ENCODE assay signal across 10 cellular contexts in genomic region chr6:137223370-137224131, GRCh38. TPM values are rescaled to one million over a fixed set of nuclear protein-coding genes. Genes with fewer than 3 reads are reported as not detected.
DNase-seq lines count a peak whose midpoint lies in the region; ATAC-seq, FAIRE-seq and TF ChIP-seq lines count a peak whose summit lies in the region.
"Had no signal": no experiment of that assay in that cellular context is flagged by ENCODE, and none has a peak within 500 bp of the region (broad histone marks: within the 10 kb centered on the region; RNA-seq: fewer than 3 reads in every experiment).

No MANE protein-coding gene starts in this region.

- TF ChIP-seq RAD21 in liver (IDR thresholded peaks at IDR 0.05): no peak

- H3K9ac ChIP-seq in astrocyte (ENCODE audit: low read length) (no peak overlapping the region), liver (ENCODE audit: low read depth in 1 of 2, low read length in 2 of 2) (no peak overlapping the region)

- no peak overlapping the region for H3K4me3 ChIP-seq in LNCaP clone FGC (ENCODE audit: low read depth, low read length)
- no peak overlapping the region for H3K4me3 ChIP-seq in astrocyte (ENCODE audit: insufficient read depth, low read depth, low read length)
- H3K4me3 ChIP-seq in liver (ENCODE audit: low read depth in 1 of 3, low read length in 3 of 3): no peak overlapping the region

- no peak overlapping the region for H3K4me3 Mint-ChIP-seq in astrocyte (ENCODE audit: unreplicated experiment)

- H3K9me3 ChIP-seq in astrocyte (ENCODE audit: insufficient read depth, low read depth, low read length) (no peaks in the 10 kb centered on the region), liver (ENCODE audit: control insufficient read depth in 4 of 4, low read length in 3 of 4) (no peaks in the 10 kb centered on the region)

- no peak for TF ChIP-seq CTCF in LNCaP clone FGC (IDR thresholded peaks at IDR 0.05; ENCODE audit: control insufficient read depth, extremely low read depth, insufficient read depth)
- no peak for TF ChIP-seq CTCF in astrocyte (IDR thresholded peaks at IDR 0.05; ENCODE audit: insufficient read depth, low read depth, low read length)
- no peak for TF ChIP-seq CTCF in liver (IDR thresholded peaks at IDR 0.05; ENCODE audit: low read depth, low read length, missing input control)

- WGBS in liver: 78% methylated on average over 6 of the region's 6 CpGs

- ATAC-seq in GM18498 (IDR thresholded peaks at IDR 0.05; ENCODE audit: unreplicated experiment) (no peak), GM21390 (IDR thresholded peaks at IDR 0.05; ENCODE audit: unreplicated experiment) (no peak)
- ATAC-seq: SK-N-SH treated with all-trans-retinoic acid at 6 μM for 48 hours had no signal

- H3K27ac Mint-ChIP-seq in astrocyte (ENCODE audit: unreplicated experiment): no peak overlapping the region

- H3K4me1 Mint-ChIP-seq in astrocyte (ENCODE audit: low read depth, unreplicated experiment): peaks cover 8% of the 10 kb centered on the region

- H3K27me3 Mint-ChIP-seq in astrocyte (ENCODE audit: low read depth, unreplicated experiment): no peaks in the 10 kb centered on the region

- H3K27me3 ChIP-seq in astrocyte (ENCODE audit: insufficient read depth, low read length) (no peaks in the 10 kb centered on the region), liver (ENCODE audit: control insufficient read depth in 4 of 4, insufficient read depth in 4 of 4, low read length in 3 of 4) (no peaks in the 10 kb centered on the region)

- no peak overlapping the region for H3K27ac ChIP-seq in astrocyte (ENCODE audit: low read depth, low read length)
- H3K27ac ChIP-seq in liver (ENCODE audit: low read depth in 1 of 2, low read length in 2 of 2): peak overlapping the region in 1 of 2 donors; percentile 66

- H3K4me2 ChIP-seq in astrocyte (ENCODE audit: low read length): no peak overlapping the region

- no peaks in the 10 kb centered on the region for H3K36me3 Mint-ChIP-seq in astrocyte (ENCODE audit: low read depth, unreplicated experiment)

- no peaks in the 10 kb centered on the region for H3K9me3 Mint-ChIP-seq in astrocyte (ENCODE audit: unreplicated experiment)

- H3K36me3 ChIP-seq in astrocyte (ENCODE audit: insufficient read depth, low read length): no peaks in the 10 kb centered on the region
- no peaks in the 10 kb centered on the region for H3K36me3 ChIP-seq in liver (ENCODE audit: control insufficient read depth in 4 of 4, insufficient read depth in 3 of 4, low read depth in 1 of 4, low read length in 3 of 4)

- H2AFZ ChIP-seq in astrocyte (ENCODE audit: low read depth, low read length): no peak overlapping the region

- H4K20me1 ChIP-seq in astrocyte (ENCODE audit: insufficient read depth, low read length): no peaks in the 10 kb centered on the region

- peak; percentile 99 for DNase-seq in AML-193 (lab: John Stamatoyannopoulos, UW)
- DNase-seq in LNCaP clone FGC (ENCODE audit: low read depth): peak; percentile 80
- peak; percentile 32 for DNase-seq in astrocyte (ENCODE audit: low read depth)
- no peak for DNase-seq in activated CD4-positive, CD25-positive, alpha-beta regulatory T cell (lab: John Stamatoyannopoulos, UW)
- DNase-seq in NCI-H524 (lab: John Stamatoyannopoulos, UW): no peak

- H3K4me1 ChIP-seq in astrocyte (ENCODE audit: insufficient read depth, low read length): peaks cover 5% of the 10 kb centered on the region
- H3K4me1 ChIP-seq in liver (ENCODE audit: control insufficient read depth in 4 of 4, insufficient read depth in 4 of 4, low read length in 3 of 4): peaks cover 0 to 8% (median 7%) of the 10 kb centered on the region in 4 donors

- H3K79me2 ChIP-seq in astrocyte (ENCODE audit: insufficient read depth, low read length): peaks cover 6% of the 10 kb centered on the region

- FAIRE-seq in astrocyte (lab: Jason Lieb, UNC): no peak
- FAIRE-seq: G401.6 had no signal

TF ChIP-seq in liver, 16 proteins besides CTCF, POLR2A, EP300 and RAD21:
- TF ChIP-seq MAX (IDR thresholded peaks at IDR 0.05) (peak; percentile 22), HNF4A (conservative IDR thresholded peaks at IDR 0.05) (no peak), RXRA (IDR thresholded peaks at IDR 0.05) (no peak), ATF3 (IDR thresholded peaks at IDR 0.05) (no peak), TAF1 (conservative IDR thresholded peaks at IDR 0.05) (no peak), GABPA (IDR thresholded peaks at IDR 0.05 in 1 of 2, conservative IDR thresholded peaks at IDR 0.05 in 1 of 2) (peak in 1 of 2 donors; percentile 10), FOXA1 (IDR thresholded peaks at IDR 0.05) (no peak), YY1 (IDR thresholded peaks at IDR 0.05) (peak; percentile 22), FOXA2 (IDR thresholded peaks at IDR 0.05) (no peak), SP1 (IDR thresholded peaks at IDR 0.05) (no peak), HNF4G (IDR thresholded peaks at IDR 0.05) (no peak)

RNA-seq across cellular contexts. Expression of gene IFNGR1, which starts 4.4 kb away (rescaled TPM):
- total RNA-seq in astrocyte (38.3 and 42.3 TPM in 2 replicates), liver (10 to 100 TPM; 33.9 to 57.8 TPM)
- polyA plus RNA-seq in liver: 10 to 100 TPM; 35.7 to 42.3 TPM

RNA-seq across cellular contexts. Expression of gene IL22RA2, which starts 50.1 kb away (rescaled TPM):
- total RNA-seq in astrocyte (not detected in 2 replicates), liver (under 1 TPM in 1 of 2 donors, not detected in 1; 0.05 TPM)
- not detected for polyA plus RNA-seq in liver

Comparison
In these comparisons a context has a peak if more than half of its experiments do, and no peak if none do; other contexts are left out.
1. DNase-seq: peak in AML-193 (2 of 2), LNCaP clone FGC (single experiment) and astrocyte (single experiment); none in activated CD4-positive, CD25-positive, alpha-beta regulatory T cell (0 of 4) and NCI-H524 (0 of 2).